33 cellular contexts compared by ENCODE assay signal in genomic region chr18:78717766-78718150, GRCh38.
"Had no signal": no experiment of that assay in that cellular context is flagged by ENCODE, and none has a peak within 500 bp of the region (broad histone marks: within the 10 kb centered on the region; RNA-seq: fewer than 3 reads in every experiment).

No MANE protein-coding gene starts in this region.

- H3K36me3 Mint-ChIP-seq: activated CD4-positive, alpha-beta memory T cell treated with anti-CD3 and anti-CD28 coated beads for 36 hours; activated naive CD4-positive, alpha-beta T cell treated with anti-CD3 and anti-CD28 coated beads, Interleukin-2, amount 50 U/mL, for 72 hours; activated naive CD8-positive, alpha-beta T cell treated with anti-CD3 and anti-CD28 coated beads for 36 hours; T-cell had no signal

- DNase-seq: activated B cell treated with CpG ODN at 0.5 μM for 24 hours; activated CD4-positive, alpha-beta memory T cell treated with anti-CD3 and anti-CD28 coated beads for 36 hours; activated CD4-positive, alpha-beta T cell treated with anti-CD3 and anti-CD28 coated beads for 4 hours; activated CD4-positive, alpha-beta T cell treated with anti-CD3 and anti-CD28 coated beads, Interleukin-2, amount 10 ng/mL, durations not matched to agents 24 days and 14 days; activated CD4-positive, alpha-beta T cell treated with anti-CD3 and anti-CD28 coated beads, Interleukin-2, amount 50 U/mL, for 1 hour; activated CD4-positive, alpha-beta T cell treated with anti-CD3 and anti-CD28 coated beads, Interleukin-2, amount 50 U/mL, for 4 hours; activated CD4-positive, CD25-positive, alpha-beta regulatory T cell treated with anti-CD3 and anti-CD28 coated beads, Interleukin-2, amount 50 U/mL, for 72 hours; activated CD8-positive, alpha-beta memory T cell treated with anti-CD3 and anti-CD28 coated beads, Interleukin-2, amount 50 U/mL, for 4 hours; activated CD8-positive, alpha-beta T cell treated with anti-CD3 and anti-CD28 coated beads for 36 hours; activated gamma-delta T cell treated with Interleukin-2 at 50 U/mL for 16 hours; activated naive CD4-positive, alpha-beta T cell; activated naive CD4-positive, alpha-beta T cell treated with anti-CD3 and anti-CD28 coated beads for 36 hours; activated naive CD4-positive, alpha-beta T cell treated with anti-CD3 and anti-CD28 coated beads, Interleukin-2, amount 50 U/mL, for 16 hours; activated naive CD8-positive, alpha-beta T cell treated with anti-CD3 and anti-CD28 coated beads for 36 hours; activated T-cell treated with anti-CD3 and anti-CD28 coated beads for 4 hours; activated T-cell treated with anti-CD3 and anti-CD28 coated beads, Interleukin-2, amount 50 U/mL, for 1 hour; activated T-cell treated with anti-CD3 and anti-CD28 coated beads, Interleukin-2, amount 50 U/mL, for 4 hours; activated T-cell treated with anti-CD3 and anti-CD28 coated beads, Interleukin-2, amount 50 U/mL, for 72 hours; adrenal gland; amniotic stem cell; body of pancreas; brain microvascular endothelial cell; central memory CD4-positive, alpha-beta T cell; T-cell; T-helper 17 cell; T1000 had no signal

- H3K9me3 Mint-ChIP-seq: activated B cell treated with CpG ODN at 0.5 μM for 24 hours; activated CD4-positive, alpha-beta memory T cell treated with anti-CD3 and anti-CD28 coated beads for 36 hours; activated CD4-positive, alpha-beta T cell treated with anti-CD3 and anti-CD28 coated beads, Interleukin-2, amount 10 ng/mL, durations not matched to agents 24 days and 14 days; activated CD8-positive, alpha-beta T cell treated with anti-CD3 and anti-CD28 coated beads for 36 hours; activated naive CD4-positive, alpha-beta T cell treated with anti-CD3 and anti-CD28 coated beads for 36 hours; activated naive CD8-positive, alpha-beta T cell treated with anti-CD3 and anti-CD28 coated beads for 36 hours; activated T-cell treated with anti-CD3 and anti-CD28 coated beads, Interleukin-2, amount 50 U/mL, for 72 hours; activated T-helper 1 cell treated with anti-CD3 and anti-CD28 coated beads, Interleukin-12 subunit alpha, Interleukin-12 subunit beta, Interleukin-2, Interleukin-4 antibody, amounts not matched to agents 30 ng/mL and 10 ng/mL and 1 ng/mL, durations not matched to agents 14 hours and 24 hours and 36 hours; activated T-helper 17 cell treated with anti-CD3 and anti-CD28 coated beads, Interleukin-2, amount 50 U/mL, for 72 hours had no signal

- H3K9me3 ChIP-seq: adrenal gland, body of pancreas, breast epithelium had no signal

- H3K4me3 ChIP-seq: adrenal gland, body of pancreas, breast epithelium had no signal

- H3K4me1 Mint-ChIP-seq: activated B cell treated with CpG ODN at 0.5 μM for 24 hours; activated CD4-positive, alpha-beta T cell treated with anti-CD3 and anti-CD28 coated beads, Interleukin-2, amount 10 ng/mL, durations not matched to agents 24 days and 14 days; activated T-helper 17 cell treated with anti-CD3 and anti-CD28 coated beads, Interleukin-2, amount 50 U/mL, for 72 hours; T-cell; T-helper 17 cell had no signal

- H3K27me3 ChIP-seq: adrenal gland, body of pancreas, brain microvascular endothelial cell had no signal

- H3K4me1 ChIP-seq: adrenal gland, breast epithelium had no signal

- H3K36me3 ChIP-seq: adrenal gland, brain microvascular endothelial cell, breast epithelium had no signal

- ATAC-seq: activated CD8-positive, alpha-beta T cell treated with anti-CD3 and anti-CD28 coated beads for 36 hours; activated naive CD4-positive, alpha-beta T cell treated with anti-CD3 and anti-CD28 coated beads, Interleukin-2, amount 50 U/mL, for 72 hours; activated T-cell treated with anti-CD3 and anti-CD28 coated beads, Interleukin-2, amount 50 U/mL, for 4 hours; activated T-cell treated with anti-CD3 and anti-CD28 coated beads, Interleukin-2, amount 50 U/mL, for 72 hours; activated T-helper 17 cell treated with anti-CD3 and anti-CD28 coated beads, Interleukin-2, amount 50 U/mL, for 72 hours; body of pancreas; T-cell; T-helper 17 cell had no signal

- H3K27ac ChIP-seq: adrenal gland, body of pancreas, brain microvascular endothelial cell, breast epithelium, VCaP had no signal

- H3K4me3 Mint-ChIP-seq: activated B cell treated with CpG ODN at 0.5 μM for 24 hours; activated CD4-positive, alpha-beta memory T cell treated with anti-CD3 and anti-CD28 coated beads for 36 hours; activated CD4-positive, alpha-beta T cell treated with anti-CD3 and anti-CD28 coated beads, Interleukin-2, amount 10 ng/mL, durations not matched to agents 24 days and 14 days; activated CD8-positive, alpha-beta T cell treated with anti-CD3 and anti-CD28 coated beads for 36 hours; activated naive CD4-positive, alpha-beta T cell treated with anti-CD3 and anti-CD28 coated beads for 36 hours; activated naive CD8-positive, alpha-beta T cell treated with anti-CD3 and anti-CD28 coated beads for 36 hours; activated T-cell treated with anti-CD3 and anti-CD28 coated beads, Interleukin-2, amount 50 U/mL, for 4 hours; activated T-cell treated with anti-CD3 and anti-CD28 coated beads, Interleukin-2, amount 50 U/mL, for 72 hours; activated T-helper 1 cell treated with anti-CD3 and anti-CD28 coated beads, Interleukin-12 subunit alpha, Interleukin-12 subunit beta, Interleukin-2, Interleukin-4 antibody, amounts not matched to agents 30 ng/mL and 10 ng/mL and 1 ng/mL, durations not matched to agents 14 hours and 24 hours and 36 hours; activated T-helper 17 cell treated with anti-CD3 and anti-CD28 coated beads, Interleukin-2, amount 50 U/mL, for 72 hours; T-cell; T-helper 17 cell had no signal

- H3K27ac Mint-ChIP-seq: activated B cell treated with CpG ODN at 0.5 μM for 24 hours; activated CD4-positive, alpha-beta memory T cell treated with anti-CD3 and anti-CD28 coated beads for 36 hours; activated CD4-positive, alpha-beta T cell treated with anti-CD3 and anti-CD28 coated beads, Interleukin-2, amount 10 ng/mL, durations not matched to agents 24 days and 14 days; activated CD8-positive, alpha-beta T cell treated with anti-CD3 and anti-CD28 coated beads for 36 hours; activated naive CD4-positive, alpha-beta T cell treated with anti-CD3 and anti-CD28 coated beads for 36 hours; activated naive CD4-positive, alpha-beta T cell treated with anti-CD3 and anti-CD28 coated beads, Interleukin-2, amount 50 U/mL, for 72 hours; activated naive CD8-positive, alpha-beta T cell treated with anti-CD3 and anti-CD28 coated beads for 36 hours; activated T-cell treated with anti-CD3 and anti-CD28 coated beads, Interleukin-2, amount 50 U/mL, for 72 hours; activated T-helper 1 cell treated with anti-CD3 and anti-CD28 coated beads, Interleukin-12 subunit alpha, Interleukin-12 subunit beta, Interleukin-2, Interleukin-4 antibody, amounts not matched to agents 30 ng/mL and 10 ng/mL and 1 ng/mL, durations not matched to agents 14 hours and 24 hours and 36 hours; activated T-helper 17 cell treated with anti-CD3 and anti-CD28 coated beads, Interleukin-2, amount 50 U/mL, for 72 hours; T-cell; T-helper 17 cell had no signal

- FAIRE-seq: astrocyte, TTC549 had no signal
